ENCODE assay signal across 11 cellular contexts in genomic region chr12:54364413-54364812, GRCh38. TPM values are rescaled to one million over a fixed set of nuclear protein-coding genes. Genes with fewer than 3 reads are reported as not detected.
A peak's percentile ranks its signal among the peaks of the same experiment; 100 is the strongest.
DNase-seq lines count a peak whose midpoint lies in the region; ATAC-seq and TF ChIP-seq lines count a peak whose summit lies in the region.
"Had no signal": no experiment of that assay in that cellular context is flagged by ENCODE, and none has a peak within 500 bp of the region (broad histone marks: within the 10 kb centered on the region; RNA-seq: fewer than 3 reads in every experiment).

Gene GPR84 (minus strand): TSS chr12:54364486. CDS start chr12:54363851, 635 bp downstream.

- no peak for TF ChIP-seq EP300 in transverse colon (IDR thresholded peaks at IDR 0.05; ENCODE audit: low read depth)

- no peak within 1 kb of the TSS for H3K27ac ChIP-seq in transverse colon
- H3K27ac ChIP-seq: esophagus muscularis mucosa, tibial nerve had no signal

- no TSS peak for BruUV-seq in Calu3 (replicated peaks; lab: Mats Ljungman, UMichigan)

- H3K27me3 Mint-ChIP-seq in Calu3 (ENCODE audit: unreplicated experiment) = peaks cover 50% of the 10 kb centered on the region

- no peaks in the 10 kb centered on the region for H3K9me3 ChIP-seq in mononuclear cell (ENCODE audit: low read depth, low read length)
- H3K9me3 ChIP-seq in transverse colon = no peaks in the 10 kb centered on the region
- H3K9me3 ChIP-seq: esophagus muscularis mucosa, tibial nerve had no signal

- H3K27ac Mint-ChIP-seq in Calu3 (ENCODE audit: unreplicated experiment) = no peak within 1 kb of the TSS

- ATAC-seq in HG02623 (IDR thresholded peaks at IDR 0.05; ENCODE audit: unreplicated experiment) (peak; percentile 49), HG02763 (IDR thresholded peaks at IDR 0.05; ENCODE audit: unreplicated experiment) (no peak)

- H3K4me3 Mint-ChIP-seq in Calu3 (ENCODE audit: low read depth, unreplicated experiment) = no peak within 1 kb of the TSS

- intact Hi-C loops in Calu3 (cut with micrococcal nuclease; ENCODE audit: unreplicated experiment) = loop anchor here (10.0 kb wide), 1 partner anchor 110 kb away; no protein-coding TSS in a partner anchor
- intact Hi-C loops in transverse colon (cut with DNase I; ENCODE audit: low total_unique reads) = loop anchor here (5.0 to 10.0 kb wide), 2 partner anchors 72 to 140 kb away; no protein-coding TSS in a partner anchor

- no peaks in the 10 kb centered on the region for H3K9me3 Mint-ChIP-seq in Calu3 (ENCODE audit: low read depth, unreplicated experiment)

- 60 to 92% methylated on average over 2 to 4 of the region's 4 CpGs for WGBS in transverse colon (ENCODE audit: low coverage in 1 of 2), 2 donors

- H3K27me3 ChIP-seq in mononuclear cell (ENCODE audit: insufficient read depth, low read length) (no peaks in the 10 kb centered on the region), transverse colon (no peaks in the 10 kb centered on the region)
- H3K27me3 ChIP-seq: esophagus muscularis mucosa, tibial nerve had no signal

- DNase-seq in GM13976 (ENCODE audit: low spot score) = peak; percentile 56
- peak; percentile 35 for DNase-seq in OCI-M1 (lab: John Stamatoyannopoulos, UW)
- no peak for DNase-seq in NCI-H2081 (lab: John Stamatoyannopoulos, UW)
- no peak for DNase-seq in Calu3
- no peak for DNase-seq in transverse colon

- no peak for TF ChIP-seq CTCF in GM13976 (IDR thresholded peaks at IDR 0.05; ENCODE audit: borderline replicate concordance, control extremely low read depth, extremely low read depth, insufficient read depth, missing control alignments)
- no peak for TF ChIP-seq CTCF in Calu3 (IDR thresholded peaks at IDR 0.05; ENCODE audit: unreplicated experiment)
- TF ChIP-seq CTCF in transverse colon (IDR thresholded peaks at IDR 0.05) = no peak

- in situ Hi-C loops in GM13976 (cut with MboI; ENCODE audit: low sequenced_read_pairs, unreplicated experiment) (loop anchor here (10.0 kb wide), 1 partner anchor 70 kb away; no protein-coding TSS in a partner anchor), transverse colon (cut with MboI; ENCODE audit: low pct_ligation_motif_present in 1 of 4, low pct_unique_long_range_greater_than_20kb in 1 of 4, low sequenced_read_pairs in 3 of 4) (loop anchor here in 2 of 4 donors (10.0 kb wide), 3 partner anchors 70 to 140 kb away; no protein-coding TSS in a partner anchor)

- H3K36me3 Mint-ChIP-seq in Calu3 (ENCODE audit: insufficient read depth, unreplicated experiment) = peaks cover under 1% of the 10 kb centered on the region

- H3K4me1 Mint-ChIP-seq in Calu3 (ENCODE audit: low read depth, unreplicated experiment) = peaks cover 17% of the 10 kb centered on the region

- no peaks in the 10 kb centered on the region for H3K36me3 ChIP-seq in transverse colon
- H3K36me3 ChIP-seq: esophagus muscularis mucosa, tibial nerve had no signal

- no peak for TF ChIP-seq POLR2A in transverse colon (IDR thresholded peaks at IDR 0.05)

- CTCF ChIA-PET in Calu3 (lab: Charles Lee) = no interaction called here

- H3K4me1 ChIP-seq in mononuclear cell (ENCODE audit: insufficient read depth, low read length) (peaks cover 77% of the 10 kb centered on the region), transverse colon (peaks cover 0 to 33% (median 12%) of the 10 kb centered on the region in 4 donors)

- H3K4me3 ChIP-seq in mononuclear cell (ENCODE audit: low read length) (peak within 1 kb of the TSS; percentile 7), transverse colon (no peak within 1 kb of the TSS)
- H3K4me3 ChIP-seq: esophagus muscularis mucosa, tibial nerve had no signal

RNA-seq across cellular contexts. Expression of gene GPR84, which starts in this region (rescaled TPM):
- 49.4 TPM for total RNA-seq in mononuclear cell
- not detected in 2 replicates for total RNA-seq in Calu3 (2022)
- total RNA-seq in transverse colon = not detected
- total RNA-seq: SK-MEL-5 had no signal

Comparison
In these comparisons a context has a peak if more than half of its experiments do, and no peak if none do; other contexts are left out.
1. RNA of gene GPR84 (total RNA-seq): 49.4 TPM in mononuclear cell (single experiment); not detected in Calu3 and not detected in transverse colon; every median in the first group is over 10 times any median in the second.
2. DNase-seq: peak in GM13976 (single experiment) and OCI-M1 (single experiment); none in NCI-H2081 (0 of 2), Calu3 (single experiment) and transverse colon (single experiment).